12 cellular contexts compared by ENCODE assay signal in the genomic region with DNA sequence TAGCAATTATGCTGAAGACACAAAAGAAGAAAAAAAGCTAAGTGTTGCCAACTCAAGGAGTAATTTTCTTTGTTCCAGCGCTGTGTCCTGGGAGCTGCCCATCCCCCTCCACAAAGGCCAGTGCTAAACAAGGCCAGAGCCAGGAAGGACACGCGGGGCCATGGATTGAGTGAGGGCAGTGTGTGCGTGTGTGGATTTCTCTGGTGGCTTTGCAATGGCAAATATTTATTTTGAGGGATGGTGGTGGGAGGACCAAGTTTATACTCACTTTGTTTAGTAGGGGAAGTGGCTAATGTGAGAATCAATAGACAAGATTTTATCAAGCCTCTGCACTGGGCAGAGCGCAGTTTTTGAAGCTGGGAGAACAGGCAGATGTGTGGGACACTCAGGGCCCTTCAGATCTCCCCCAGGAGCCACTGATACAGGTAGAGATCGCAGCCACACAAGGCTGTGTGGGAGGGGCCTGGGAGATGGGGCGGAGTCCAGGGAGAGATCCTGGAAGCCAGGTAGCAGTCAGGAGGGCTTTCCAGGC. TPM values are rescaled to one million over a fixed set of nuclear protein-coding genes. Genes with fewer than 3 reads are reported as not detected.
DNase-seq lines count a peak whose midpoint lies in the region; ATAC-seq lines count a peak whose summit lies in the region.
"Had no signal": no experiment of that assay in that cellular context is flagged by ENCODE, and none has a peak within 500 bp of the region (broad histone marks: within the 10 kb centered on the region; RNA-seq: fewer than 3 reads in every experiment).

No MANE protein-coding gene starts in this region.

- peaks cover 9% of the 10 kb centered on the region for H3K79me1 ChIP-seq in neuronal stem cell (ENCODE audit: low read depth, low read length)

- no peak overlapping the region for H4K91ac ChIP-seq in neuronal stem cell (ENCODE audit: low read depth, low read length, poor library complexity)

- H3K27ac Mint-ChIP-seq in CD4-positive, alpha-beta memory T cell, result no peak overlapping the region
- H3K27ac Mint-ChIP-seq: natural killer cell treated with Interleukin-12 subunit alpha and Interleukin-12 subunit beta and Interleukin-15 and Interleukin-18, amount 100 ng/mL, for 72 hours had no signal

- DNase-seq in DMS53 treated with DMSO at 0.1 percent for 48 hours (lab: John Stamatoyannopoulos, UW; ENCODE audit: unreplicated experiment) (peak; percentile 35), NT2/D1 (ENCODE audit: low read depth, low spot score) (no peak), right cardiac atrium (no peak), neuronal stem cell (ENCODE audit: low spot score) (no peak), AML-193 (lab: John Stamatoyannopoulos, UW) (no peak)
- DNase-seq in CD4-positive, alpha-beta memory T cell, result no peak
- DNase-seq in activated CD8-positive, alpha-beta memory T cell treated with anti-CD3 and anti-CD28 coated beads for 24 hours, result no peak
- no peak for DNase-seq in stimulated activated CD4-positive, alpha-beta T cell treated with anti-CD3 and anti-CD28 coated beads, Interleukin-4, amount 100 ng/mL, for 24 hours
- DNase-seq: activated CD4-positive, alpha-beta T cell treated with anti-CD3 and anti-CD28 coated beads for 48 hours; cortex of kidney; NCI-H2227 treated with DMSO at 0.1 percent for 48 hours had no signal

- WGBS in right cardiac atrium, result 60% methylated on average over 7 of the region's 7 CpGs
- no CpG with 5 or more reads among the region's 7 CpGs for WGBS in neuronal stem cell (ENCODE audit: extremely low coverage in 2 of 2, insufficient read length in 2 of 2, insufficient replicate concordance in 1 of 2), 2 donors

- peaks cover 0 to 6% (median 0%) of the 10 kb centered on the region in 8 donors for H3K9me3 Mint-ChIP-seq in CD4-positive, alpha-beta memory T cell
- H3K9me3 Mint-ChIP-seq: natural killer cell treated with Interleukin-12 subunit alpha and Interleukin-12 subunit beta and Interleukin-15 and Interleukin-18, amount 100 ng/mL, for 72 hours had no signal

- H3K4me1 ChIP-seq in NT2/D1 (ENCODE audit: insufficient read depth, insufficient read length) (peaks cover 17% of the 10 kb centered on the region), right cardiac atrium (ENCODE audit: control insufficient read depth, insufficient read depth, low read length) (peaks cover 18% of the 10 kb centered on the region), neuronal stem cell (ENCODE audit: control insufficient read depth in 2 of 2, insufficient read depth in 1 of 2, low read depth in 1 of 2, low read length in 2 of 2) (peaks cover 30 to 37% of the 10 kb centered on the region in 2 donors)
- peaks cover 6% of the 10 kb centered on the region for H3K4me1 ChIP-seq in CD4-positive, alpha-beta memory T cell (ENCODE audit: insufficient read depth, low read length)

- peaks cover 5 to 14% (median 9%) of the 10 kb centered on the region in 4 donors for H3K4me1 Mint-ChIP-seq in CD4-positive, alpha-beta memory T cell

- peak overlapping the region; percentile 29 for H3K4me2 ChIP-seq in neuronal stem cell (ENCODE audit: insufficient read depth, low read length, poor library complexity, severe bottlenecking)

- H2BK15ac ChIP-seq in neuronal stem cell (ENCODE audit: low read length), result peak overlapping the region; percentile 54

- peak in 1 of 2 donors; percentile 58 for ATAC-seq in right cardiac atrium

- peaks cover 25 to 34% of the 10 kb centered on the region in 2 donors for H3K27me3 Mint-ChIP-seq in CD4-positive, alpha-beta memory T cell

- no peak overlapping the region for H3K4me3 Mint-ChIP-seq in CD4-positive, alpha-beta memory T cell
- H3K4me3 Mint-ChIP-seq: natural killer cell treated with Interleukin-12 subunit alpha and Interleukin-12 subunit beta and Interleukin-15 and Interleukin-18, amount 100 ng/mL, for 72 hours had no signal

- no peaks in the 10 kb centered on the region for H3K27me3 ChIP-seq in NT2/D1 (ENCODE audit: insufficient read depth, insufficient read length)
- no peaks in the 10 kb centered on the region for H3K27me3 ChIP-seq in right cardiac atrium (ENCODE audit: control insufficient read depth, insufficient read depth)
- no peaks in the 10 kb centered on the region for H3K27me3 ChIP-seq in neuronal stem cell (ENCODE audit: control insufficient read depth in 3 of 3, insufficient read depth in 3 of 3, low read depth in 1 of 3, low read length in 3 of 3)
- peaks cover 5% of the 10 kb centered on the region for H3K27me3 ChIP-seq in CD4-positive, alpha-beta memory T cell (ENCODE audit: insufficient read depth, low read length)

- intact Hi-C loops in right cardiac atrium (cut with DNase I), result no loop called here
- intact Hi-C loops in CD4-positive, alpha-beta memory T cell (cut with micrococcal nuclease), result no loop called here

- CTCF ChIA-PET in CD4-positive, alpha-beta memory T cell (lab: Charles Lee; ENCODE audit: partially characterized antibody), result no interaction called here

- H3K14ac ChIP-seq in neuronal stem cell (ENCODE audit: low read length), result no peak overlapping the region

- H3K36me3 ChIP-seq in NT2/D1 (ENCODE audit: insufficient read depth, insufficient read length, low read length) (peaks cover 3% of the 10 kb centered on the region), neuronal stem cell (replicated peaks in 1 of 2; ENCODE audit: control insufficient read depth in 2 of 2, insufficient read depth in 2 of 2, low read length in 2 of 2) (no peaks in the 10 kb centered on the region)
- H3K36me3 ChIP-seq in CD4-positive, alpha-beta memory T cell (ENCODE audit: insufficient read depth, low read length), result no peaks in the 10 kb centered on the region

- no peak overlapping the region for H4K8ac ChIP-seq in neuronal stem cell (ENCODE audit: low read depth, low read length)

- H2BK120ac ChIP-seq in neuronal stem cell (ENCODE audit: low read depth, low read length), result no peak overlapping the region

- no peak overlapping the region for H2BK12ac ChIP-seq in neuronal stem cell (ENCODE audit: low read length)

- H3K4me3 ChIP-seq in NT2/D1 (ENCODE audit: insufficient read length, low read depth), result no peak overlapping the region
- no peak overlapping the region for H3K4me3 ChIP-seq in right cardiac atrium (ENCODE audit: low read length)
- no peak overlapping the region for H3K4me3 ChIP-seq in neuronal stem cell (ENCODE audit: low read length in 2 of 2)
- no peak overlapping the region for H3K4me3 ChIP-seq in CD4-positive, alpha-beta memory T cell (ENCODE audit: low read length in 2 of 2)

- H2AFZ ChIP-seq in neuronal stem cell (ENCODE audit: low read length), result peak overlapping the region; percentile 57

- H3K23ac ChIP-seq in neuronal stem cell (ENCODE audit: low read depth, low read length, poor library complexity), result no peak overlapping the region

- H3K9me3 ChIP-seq in NT2/D1 (ENCODE audit: insufficient read depth, low read length) (no peaks in the 10 kb centered on the region), right cardiac atrium (ENCODE audit: control insufficient read depth, low read length) (no peaks in the 10 kb centered on the region), neuronal stem cell (replicated peaks in 1 of 2; ENCODE audit: control insufficient read depth in 2 of 2, insufficient read depth in 1 of 2, low read depth in 1 of 2, low read length in 2 of 2) (no peaks in the 10 kb centered on the region)
- H3K9me3 ChIP-seq in CD4-positive, alpha-beta memory T cell (ENCODE audit: control insufficient read depth in 1 of 2, low read length in 2 of 2), result no peaks in the 10 kb centered on the region

- peak overlapping the region; percentile 35 for H2BK5ac ChIP-seq in neuronal stem cell (ENCODE audit: low read length)

- H3K27ac ChIP-seq in right cardiac atrium (ENCODE audit: low read length) (peak overlapping the region; percentile 2), neuronal stem cell (replicated peaks; ENCODE audit: low read length) (peak overlapping the region; percentile 47)
- no peak overlapping the region for H3K27ac ChIP-seq in CD4-positive, alpha-beta memory T cell (ENCODE audit: low read depth, low read length)

- POLR2A ChIA-PET in CD4-positive, alpha-beta memory T cell (lab: Charles Lee; ENCODE audit: partially characterized antibody), result no interaction called here

- peak overlapping the region; percentile 60 for H3K4ac ChIP-seq in neuronal stem cell (ENCODE audit: low read length)

- H3K36me3 Mint-ChIP-seq in CD4-positive, alpha-beta memory T cell, result no peaks in the 10 kb centered on the region
- H3K36me3 Mint-ChIP-seq: natural killer cell treated with Interleukin-12 subunit alpha and Interleukin-12 subunit beta and Interleukin-15 and Interleukin-18, amount 100 ng/mL, for 72 hours had no signal

- peak overlapping the region; percentile 65 for H2AK5ac ChIP-seq in neuronal stem cell (ENCODE audit: low read depth, low read length)

- peak overlapping the region; percentile 28 for H3K9ac ChIP-seq in NT2/D1 (ENCODE audit: insufficient read length, low read depth)
- H3K9ac ChIP-seq in neuronal stem cell (ENCODE audit: low read depth, low read length, poor library complexity), result no peak overlapping the region

- H3K18ac ChIP-seq in neuronal stem cell (ENCODE audit: low read length), result peak overlapping the region; percentile 80

RNA-seq across cellular contexts. Expression of a gene that starts 11.4 kb away (rescaled TPM):
- total RNA-seq in right cardiac atrium, result 10 to 100 TPM; 22.5 to 25.3 (median 23.3) TPM
- 10.5 TPM for polyA plus RNA-seq in right cardiac atrium
- polyA plus RNA-seq in neuronal stem cell (2013, experiment 1 of 2), result 18.3 TPM
- 17.8 TPM for polyA plus RNA-seq in neuronal stem cell (2013, experiment 2 of 2)
- 1 to 10 TPM; 2.4 to 2.9 TPM for total RNA-seq in CD4-positive, alpha-beta memory T cell
- 1 to 10 TPM in 1 of 2 donors, under 1 TPM in 1; 0.24 to 1.4 TPM for polyA plus RNA-seq in CD4-positive, alpha-beta memory T cell

Comparison
In these comparisons a context has a peak if more than half of its experiments do, and no peak if none do; other contexts are left out.
1. RNA of a gene that starts 11.4 kb away (total RNA-seq): 22.5 to 25.3 TPM in right cardiac atrium; 2.4 to 2.9 TPM in CD4-positive, alpha-beta memory T cell; every median in the first group is over 4 times any median in the second.